In genomic region chr16:55562936-55563335, GRCh38 we compare ENCODE assay signal across 24 cellular contexts. TPM values are rescaled to one million over a fixed set of nuclear protein-coding genes. Genes with fewer than 3 reads are reported as not detected.
"Had no signal": no experiment of that assay in that cellular context is flagged by ENCODE, and none has a peak within 500 bp of the region (broad histone marks: within the 10 kb centered on the region; RNA-seq: fewer than 3 reads in every experiment).

No MANE protein-coding gene starts in this region.

- H3K9ac ChIP-seq: neural progenitor cell had no signal

- H3K27ac ChIP-seq: brain microvascular endothelial cell, esophagus squamous epithelium, gastroesophageal sphincter, neural progenitor cell, ovary, psoas muscle, right lobe of liver, stomach, testis had no signal

- H2AFZ ChIP-seq: neural progenitor cell had no signal

- H3K9me3 ChIP-seq: esophagus squamous epithelium, gastroesophageal sphincter, heart left ventricle, ovary, psoas muscle, right lobe of liver, stomach, testis had no signal

- H3K27me3 ChIP-seq: brain microvascular endothelial cell, esophagus squamous epithelium, gastroesophageal sphincter, heart left ventricle, neural progenitor cell, ovary, right lobe of liver, stomach, testis had no signal

- ATAC-seq: activated CD8-positive, alpha-beta T cell treated with anti-CD3 and anti-CD28 coated beads for 36 hours; activated T-helper 17 cell treated with anti-CD3 and anti-CD28 coated beads, Interleukin-2, amount 50 U/mL, for 72 hours; gastroesophageal sphincter; heart left ventricle; left ventricle myocardium superior; naive thymus-derived CD4-positive, alpha-beta T cell; psoas muscle; right lobe of liver; stimulated activated effector memory CD8-positive, alpha-beta T cell treated with anti-CD3 and anti-CD28 coated beads, Interleukin-12 subunit alpha, Interleukin-12 subunit beta, amount 100 ng/mL, for 72 hours; T-cell had no signal

- DNase-seq: activated CD4-positive, alpha-beta T cell treated with anti-CD3 and anti-CD28 coated beads, Interleukin-2, amount 10 ng/mL, durations not matched to agents 24 days and 14 days; activated CD8-positive, alpha-beta T cell treated with anti-CD3 and anti-CD28 coated beads for 36 hours; activated naive CD4-positive, alpha-beta T cell treated with anti-CD3 and anti-CD28 coated beads for 36 hours; activated T-cell treated with anti-CD3 and anti-CD28 coated beads, Interleukin-2, amount 50 U/mL, for 1 hour; brain microvascular endothelial cell; cerebellar nuclear complex; effector CD4-positive, alpha-beta T cell; esophagus squamous epithelium; heart left ventricle; kidney glomerular epithelial cell; left ventricle myocardium superior; mesendoderm; naive thymus-derived CD4-positive, alpha-beta T cell; ovary; psoas muscle; right lobe of liver; stimulated activated CD4-positive, alpha-beta T cell treated with anti-CD3 and anti-CD28 coated beads, Interleukin-4, amount 100 ng/mL, for 24 hours; stomach; T-cell; testis had no signal

- H3K4me2 ChIP-seq: neural progenitor cell had no signal

- H3K4me3 ChIP-seq: esophagus squamous epithelium, gastroesophageal sphincter, heart left ventricle, neural progenitor cell, ovary, psoas muscle, right lobe of liver, stomach, testis had no signal

- H3K36me3 ChIP-seq: brain microvascular endothelial cell, esophagus squamous epithelium, gastroesophageal sphincter, heart left ventricle, neural progenitor cell, ovary, right lobe of liver, stomach had no signal

- H3K4me1 ChIP-seq: neural progenitor cell, right lobe of liver had no signal

RNA-seq across cellular contexts. Expression of gene CAPNS2, which starts 3.5 kb away (rescaled TPM):
- total RNA-seq: activated CD4-positive, alpha-beta T cell treated with anti-CD3 and anti-CD28 coated beads, Interleukin-2, amount 10 ng/mL, durations not matched to agents 24 days and 14 days; activated CD8-positive, alpha-beta T cell treated with anti-CD3 and anti-CD28 coated beads for 36 hours; activated naive CD4-positive, alpha-beta T cell treated with anti-CD3 and anti-CD28 coated beads for 36 hours; activated T-helper 17 cell treated with anti-CD3 and anti-CD28 coated beads, Interleukin-2, amount 50 U/mL, for 72 hours; left ventricle myocardium superior; T-cell had no signal
- polyA plus RNA-seq: heart left ventricle; naive thymus-derived CD4-positive, alpha-beta T cell; ovary had no signal
